ENCODE assay signal across 23 cellular contexts in the genomic region with DNA sequence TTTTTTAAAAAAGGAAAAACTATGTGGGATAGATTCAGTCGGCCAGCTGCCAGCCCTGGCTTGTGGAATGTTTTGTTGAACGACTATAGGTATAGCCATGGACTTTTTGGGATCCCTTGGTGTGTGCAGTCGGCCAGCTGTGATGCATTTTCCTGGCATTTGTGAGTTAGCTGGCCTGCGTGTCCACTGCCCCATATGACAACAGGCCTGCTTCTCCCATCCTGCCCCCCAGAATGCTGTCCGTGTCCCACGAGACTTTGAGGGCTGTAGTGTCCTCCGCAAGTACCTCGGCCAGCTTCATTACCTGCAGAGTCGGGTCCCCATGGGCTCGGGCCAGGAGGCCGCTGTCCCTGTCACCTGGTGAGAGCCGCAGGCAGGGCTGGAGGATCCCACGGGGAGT. TPM values are rescaled to one million over a fixed set of nuclear protein-coding genes. Genes with fewer than 3 reads are reported as not detected.
A peak's percentile ranks its signal among the peaks of the same experiment; 100 is the strongest.
DNase-seq lines count a peak whose midpoint lies in the region; FAIRE-seq and TF ChIP-seq lines count a peak whose summit lies in the region.
"Had no signal": no experiment of that assay in that cellular context is flagged by ENCODE, and none has a peak within 500 bp of the region (broad histone marks: within the 10 kb centered on the region; RNA-seq: fewer than 3 reads in every experiment).

No MANE protein-coding gene starts in this region.

- no peak for FAIRE-seq in astrocyte (lab: Jason Lieb, UNC)
- FAIRE-seq: D721Med, GM19239, urothelium cell line had no signal

- TF ChIP-seq POLR2A in ovary (IDR thresholded peaks at IDR 0.05) (no peak), transverse colon (IDR thresholded peaks at IDR 0.05) (no peak)

- DNase-seq in astrocyte (ENCODE audit: low read depth) = peak; percentile 19
- peak in 2 of 5 donors; percentile 35 to 66 for DNase-seq in ovary
- no peak for DNase-seq in transverse colon
- DNase-seq in PC-9 = no peak
- DNase-seq in ureter (ENCODE audit: low spot score) = no peak
- DNase-seq in NOMO-1 treated with dmso at 0.1 percent for 144 hours (lab: John Stamatoyannopoulos, UW; ENCODE audit: unreplicated experiment) = no peak
- DNase-seq: activated CD4-positive, alpha-beta T cell treated with anti-CD3 and anti-CD28 coated beads, Interleukin-2, amount 50 U/mL, for 4 hours; activated naive CD4-positive, alpha-beta T cell; lower lobe of right lung; MV-4-11; naive B cell; NCI-H2029 treated with DMSO at 0.1 percent for 48 hours; NCI-H446; SHP77; spleen; T-cell had no signal

- H3K4me3 Mint-ChIP-seq in astrocyte (ENCODE audit: unreplicated experiment) = no peak overlapping the region
- H3K4me3 Mint-ChIP-seq: B cell; dendritic cell treated with granulocyte-macrophage colony-stimulating factor and Interleukin-4, amounts not matched to agents 40 ng/mL and 50 ng/mL, for 4 days; naive B cell; T-cell had no signal

- no peaks in the 10 kb centered on the region for H3K9me2 ChIP-seq in PC-9 (ENCODE audit: insufficient read depth)

- intact Hi-C loops in ovary (cut with DNase I) (no loop called here), transverse colon (cut with DNase I; ENCODE audit: low total_unique reads) (no loop called here), PC-9 (cut with micrococcal nuclease; ENCODE audit: unreplicated experiment) (no loop called here)

- H2AFZ ChIP-seq in astrocyte (ENCODE audit: low read depth, low read length) (no peak overlapping the region), PC-9 (no peak overlapping the region)

- no peaks in the 10 kb centered on the region for H3K9me3 Mint-ChIP-seq in astrocyte (ENCODE audit: unreplicated experiment)
- H3K9me3 Mint-ChIP-seq: dendritic cell treated with granulocyte-macrophage colony-stimulating factor and Interleukin-4, amounts not matched to agents 40 ng/mL and 50 ng/mL, for 4 days; naive B cell; T-cell had no signal

- no peak overlapping the region for H3K4me2 ChIP-seq in astrocyte (ENCODE audit: low read length)
- no peak overlapping the region for H3K4me2 ChIP-seq in PC-9

- H3K4me1 ChIP-seq in astrocyte (ENCODE audit: insufficient read depth, low read length) (peaks cover 11% of the 10 kb centered on the region), esophagus (ENCODE audit: control insufficient read depth in 2 of 2, insufficient read depth in 2 of 2, low read length in 1 of 2) (peaks cover 13 to 26% of the 10 kb centered on the region in 2 donors), ovary (ENCODE audit: insufficient read depth) (peaks cover 17% of the 10 kb centered on the region), transverse colon (peaks cover 8 to 21% (median 12%) of the 10 kb centered on the region in 4 donors), PC-9 (replicated peaks; ENCODE audit: insufficient read depth) (no peaks in the 10 kb centered on the region)

- peaks cover 53% of the 10 kb centered on the region for H4K20me1 ChIP-seq in astrocyte (ENCODE audit: insufficient read depth, low read length)
- peaks cover 10% of the 10 kb centered on the region for H4K20me1 ChIP-seq in PC-9 (ENCODE audit: insufficient read depth)

- no TSS peak for BruUV-seq in PC-9 (replicated peaks; lab: Mats Ljungman, UMichigan)

- no peak for TF ChIP-seq EP300 in ovary (IDR thresholded peaks at IDR 0.05)
- TF ChIP-seq EP300 in transverse colon (IDR thresholded peaks at IDR 0.05; ENCODE audit: low read depth) = no peak

- TF ChIP-seq CTCF in astrocyte (IDR thresholded peaks at IDR 0.05; ENCODE audit: insufficient read depth, low read depth, low read length) = no peak
- no peak for TF ChIP-seq CTCF in ovary (IDR thresholded peaks at IDR 0.05)
- no peak for TF ChIP-seq CTCF in transverse colon (IDR thresholded peaks at IDR 0.05)
- TF ChIP-seq CTCF in PC-9 (conservative IDR thresholded peaks at IDR 0.05) = no peak

- H3K9me3 ChIP-seq in astrocyte (ENCODE audit: insufficient read depth, low read depth, low read length) = no peaks in the 10 kb centered on the region
- no peaks in the 10 kb centered on the region for H3K9me3 ChIP-seq in esophagus (ENCODE audit: control insufficient read depth in 2 of 2, insufficient read depth in 1 of 2, low read depth in 1 of 2, low read length in 1 of 2)
- no peaks in the 10 kb centered on the region for H3K9me3 ChIP-seq in ovary
- H3K9me3 ChIP-seq in transverse colon = no peaks in the 10 kb centered on the region
- H3K9me3 ChIP-seq in PC-9 (ENCODE audit: insufficient read depth, low read depth) = no peaks in the 10 kb centered on the region
- H3K9me3 ChIP-seq: lower lobe of right lung, spleen had no signal

- peaks cover 9% of the 10 kb centered on the region for H3K36me3 Mint-ChIP-seq in astrocyte (ENCODE audit: low read depth, unreplicated experiment)
- H3K36me3 Mint-ChIP-seq: naive B cell had no signal

- no peak overlapping the region for H3K9ac ChIP-seq in astrocyte (ENCODE audit: low read length)

- H3K27me3 Mint-ChIP-seq in astrocyte (ENCODE audit: low read depth, unreplicated experiment) = no peaks in the 10 kb centered on the region
- H3K27me3 Mint-ChIP-seq: B cell; dendritic cell treated with granulocyte-macrophage colony-stimulating factor and Interleukin-4, amounts not matched to agents 40 ng/mL and 50 ng/mL, for 4 days; naive B cell; T-cell had no signal

- H3K36me3 ChIP-seq in astrocyte (ENCODE audit: insufficient read depth, low read length) (peaks cover 4% of the 10 kb centered on the region), esophagus (ENCODE audit: control insufficient read depth in 2 of 2, insufficient read depth in 2 of 2, low read length in 1 of 2) (peaks cover 10 to 35% of the 10 kb centered on the region in 2 donors), ovary (no peaks in the 10 kb centered on the region), transverse colon (peaks cover 0 to 19% (median 2%) of the 10 kb centered on the region in 4 donors), PC-9 (ENCODE audit: low read depth) (no peaks in the 10 kb centered on the region)

- no peaks in the 10 kb centered on the region for H3K27me3 ChIP-seq in astrocyte (ENCODE audit: insufficient read depth, low read length)
- no peaks in the 10 kb centered on the region for H3K27me3 ChIP-seq in esophagus (ENCODE audit: control insufficient read depth in 1 of 2, insufficient read depth in 2 of 2, low read length in 2 of 2)
- no peaks in the 10 kb centered on the region for H3K27me3 ChIP-seq in ovary
- no peaks in the 10 kb centered on the region for H3K27me3 ChIP-seq in transverse colon
- H3K27me3 ChIP-seq in PC-9 (ENCODE audit: insufficient read depth, low read depth) = no peaks in the 10 kb centered on the region
- H3K27me3 ChIP-seq: spleen had no signal

- 72 to 78% methylated on average over 13 of the region's 13 CpGs for WGBS in esophagus, 2 donors
- WGBS in ovary, 3 donors = 53 to 70% (median 56%) methylated on average over 13 of the region's 13 CpGs
- WGBS in transverse colon (ENCODE audit: low coverage in 1 of 2), 2 donors = 79% methylated on average over 9 of the region's 13 CpGs; no CpG with 5 or more reads in 1 of the 2 donors

- no peak overlapping the region for H3K27ac ChIP-seq in astrocyte (ENCODE audit: low read depth, low read length)
- peak overlapping the region; percentile 15 to 74 for H3K27ac ChIP-seq in esophagus (ENCODE audit: low read depth in 2 of 2, low read length in 1 of 2)
- peak overlapping the region; percentile 69 to 71 for H3K27ac ChIP-seq in ovary
- H3K27ac ChIP-seq in transverse colon = peak overlapping the region; percentile 0 to 69 (median 42)
- no peak overlapping the region for H3K27ac ChIP-seq in PC-9
- H3K27ac ChIP-seq: epithelial cell of prostate, lower lobe of right lung had no signal

- H3K4me3 ChIP-seq in astrocyte (ENCODE audit: insufficient read depth, low read depth, low read length) = no peak overlapping the region
- no peak overlapping the region for H3K4me3 ChIP-seq in esophagus (ENCODE audit: low read depth in 1 of 2, low read length in 2 of 2)
- H3K4me3 ChIP-seq in ovary = no peak overlapping the region
- H3K4me3 ChIP-seq in transverse colon = no peak overlapping the region
- H3K4me3 ChIP-seq in PC-9 = no peak overlapping the region
- H3K4me3 ChIP-seq: lower lobe of right lung, spleen had no signal

- in situ Hi-C loops in transverse colon (cut with MboI; ENCODE audit: low pct_ligation_motif_present in 1 of 4, low pct_unique_long_range_greater_than_20kb in 1 of 4, low sequenced_read_pairs in 3 of 4) = loop anchor here in 1 of 4 donors (25.0 kb wide), 1 partner anchor 383 kb away; the partner anchor contains the start of gene SMARCC1

- peaks cover 7% of the 10 kb centered on the region for H3K4me1 Mint-ChIP-seq in astrocyte (ENCODE audit: low read depth, unreplicated experiment)

- no peak overlapping the region for H3K27ac Mint-ChIP-seq in astrocyte (ENCODE audit: unreplicated experiment)
- H3K27ac Mint-ChIP-seq: B cell; dendritic cell treated with granulocyte-macrophage colony-stimulating factor and Interleukin-4, amounts not matched to agents 40 ng/mL and 50 ng/mL, for 4 days; T-cell had no signal

- H3K79me2 ChIP-seq in astrocyte (ENCODE audit: insufficient read depth, low read length) (peaks cover 31% of the 10 kb centered on the region), PC-9 (ENCODE audit: low read depth) (no peaks in the 10 kb centered on the region)

- CTCF ChIA-PET in PC-9 (lab: Charles Lee) = no interaction called here

- POLR2A ChIA-PET in PC-9 (lab: Charles Lee; ENCODE audit: unreplicated experiment) = no interaction called here

- no peaks in the 10 kb centered on the region; the same call in 1 of the 2 replicates for H3F3A ChIP-seq in PC-9 (ENCODE audit: insufficient read depth, low read depth)

RNA-seq across cellular contexts. Expression of gene PTPN23, which starts 23.6 kb away (rescaled TPM):
- total RNA-seq in astrocyte (40.3 and 40.4 TPM in 2 replicates), ovary (10 to 100 TPM; 16.4 to 56.9 (median 44.4) TPM), transverse colon (100 to 1,000 TPM in 1 of 4 donors, 10 to 100 TPM in 3; 26.9 to 199 (median 55.1) TPM), PC-9 (2021) (36.9 and 38.9 TPM in 2 replicates), ureter (55.1 TPM)
- polyA plus RNA-seq in esophagus (10 to 100 TPM; 12.2 to 26.7 TPM), ovary (10 to 100 TPM in 1 of 2 donors, 1 to 10 TPM in 1; 7.3 to 18.3 TPM)

Comparison
In these comparisons a context has a peak if more than half of its experiments do, and no peak if none do; other contexts are left out.
1. H3K27ac ChIP-seq: peak in esophagus (2 of 2), ovary (2 of 2) and transverse colon (4 of 4); none in astrocyte (single experiment) and PC-9 (single experiment).